Comparison of ENCODE assay signal across 13 cellular contexts in the genomic region with DNA sequence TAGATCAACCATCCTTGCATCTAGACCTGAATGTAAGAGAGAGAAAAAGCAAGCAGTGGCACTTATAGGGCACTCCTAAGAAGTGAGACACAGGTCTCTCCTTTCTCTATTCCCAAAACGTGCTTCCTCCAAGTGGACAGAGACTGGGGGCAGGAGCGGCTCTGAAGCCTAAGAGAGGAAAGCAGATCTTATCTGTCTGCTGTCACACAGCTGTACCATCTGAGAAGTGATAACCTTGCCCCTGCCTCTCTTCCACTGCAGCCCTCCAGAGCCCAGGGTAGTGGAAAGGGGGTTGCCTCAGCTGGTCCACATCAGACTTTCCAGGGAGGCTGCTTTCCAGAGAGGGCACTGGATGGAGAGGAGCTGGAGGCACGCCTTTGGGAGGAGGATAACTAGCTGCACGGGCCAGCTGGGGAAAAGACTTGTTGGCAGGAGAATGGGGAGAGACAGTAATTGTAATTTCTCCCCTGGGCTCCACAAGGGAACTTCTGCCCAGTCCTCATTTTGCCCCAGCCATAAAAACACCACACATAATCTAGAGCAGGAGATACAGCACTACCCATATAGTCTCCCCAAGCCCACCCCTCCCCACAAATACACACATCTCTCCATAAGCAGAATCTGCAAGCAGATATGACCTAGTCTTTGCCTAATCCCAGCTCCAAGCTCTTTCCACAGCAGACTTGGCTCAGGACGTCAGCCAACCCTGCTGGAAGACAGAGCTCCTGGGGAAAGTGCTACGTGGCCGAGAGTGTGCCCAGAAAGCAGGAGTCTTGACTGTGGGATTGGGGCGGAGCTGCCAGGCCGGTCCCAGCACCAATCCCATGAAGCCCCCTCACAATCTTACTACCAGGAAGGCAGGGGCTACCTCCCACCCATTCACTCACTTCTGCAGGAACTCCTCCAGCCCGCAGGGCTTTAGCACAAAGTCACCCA. TPM values are rescaled to one million over a fixed set of nuclear protein-coding genes. Genes with fewer than 3 reads are reported as not detected.
A peak's percentile ranks its signal among the peaks of the same experiment; 100 is the strongest.
DNase-seq lines count a peak whose midpoint lies in the region; ATAC-seq and TF ChIP-seq lines count a peak whose summit lies in the region.
"Had no signal": no experiment of that assay in that cellular context is flagged by ENCODE, and none has a peak within 500 bp of the region (broad histone marks: within the 10 kb centered on the region; RNA-seq: fewer than 3 reads in every experiment).

No MANE protein-coding gene starts in this region.

- H3K36me3 ChIP-seq in muscle layer of duodenum (ENCODE audit: control insufficient read depth in 1 of 2, insufficient read depth in 2 of 2, low read length in 2 of 2) = peaks cover 29 to 44% of the 10 kb centered on the region in 2 donors
- H3K36me3 ChIP-seq in upper lobe of right lung = peaks cover 36% of the 10 kb centered on the region

- ATAC-seq in upper lobe of right lung (no peak), HG03196 (IDR thresholded peaks at IDR 0.05; ENCODE audit: unreplicated experiment) (no peak)

- DNase-seq in activated naive CD4-positive, alpha-beta T cell treated with Interleukin-2 at 50 U/mL for 16 hours = no peak
- DNase-seq in upper lobe of right lung (no peak), dermis blood vessel endothelial cell (no peak), HUDEP-2 (lab: John Stamatoyannopoulos, UW; ENCODE audit: unreplicated experiment in 76 of 76) (no peak)
- DNase-seq: activated CD8-positive, alpha-beta memory T cell treated with anti-CD3 and anti-CD28 coated beads for 24 hours; AML-193; NCI-H226; SHP77 treated with DMSO at 0.1 percent for 48 hours had no signal

- H3K36me3 Mint-ChIP-seq in activated naive CD4-positive, alpha-beta T cell treated with anti-CD3 and anti-CD28 coated beads, Interleukin-2, amount 50 U/mL, for 24 hours = peaks cover 10% of the 10 kb centered on the region

- H3K4me1 ChIP-seq in muscle layer of duodenum (ENCODE audit: control insufficient read depth in 1 of 2, insufficient read depth in 2 of 2, low read length in 2 of 2) (peaks cover 13 to 32% of the 10 kb centered on the region in 2 donors), upper lobe of right lung (peaks cover 67% of the 10 kb centered on the region)

- H3K27me3 ChIP-seq in muscle layer of duodenum (ENCODE audit: low read depth, low read length) = no peaks in the 10 kb centered on the region
- no peaks in the 10 kb centered on the region for H3K27me3 ChIP-seq in upper lobe of right lung

- no peak overlapping the region for H3K4me3 Mint-ChIP-seq in activated naive CD4-positive, alpha-beta T cell treated with anti-CD3 and anti-CD28 coated beads, Interleukin-2, amount 50 U/mL, for 24 hours

- no peaks in the 10 kb centered on the region for H3K9me3 ChIP-seq in muscle layer of duodenum (ENCODE audit: control insufficient read depth in 1 of 2, low read length in 2 of 2)
- H3K9me3 ChIP-seq in upper lobe of right lung = no peaks in the 10 kb centered on the region

- peak overlapping the region; percentile 13 for H3K27ac Mint-ChIP-seq in activated naive CD4-positive, alpha-beta T cell treated with anti-CD3 and anti-CD28 coated beads, Interleukin-2, amount 50 U/mL, for 24 hours
- H3K27ac Mint-ChIP-seq: progenitor cell of endocrine pancreas had no signal

- peak overlapping the region; percentile 98 for H3K27ac ChIP-seq in cingulate gyrus (ENCODE audit: low read depth, low read length)
- peak overlapping the region; percentile 57 for H3K27ac ChIP-seq in muscle layer of duodenum (ENCODE audit: low read length)
- H3K27ac ChIP-seq in upper lobe of right lung = peak overlapping the region; percentile 67

- intact Hi-C loops in upper lobe of right lung (cut with DNase I) = no loop called here

- H3K27me3 Mint-ChIP-seq in activated naive CD4-positive, alpha-beta T cell treated with anti-CD3 and anti-CD28 coated beads, Interleukin-2, amount 50 U/mL, for 24 hours = no peaks in the 10 kb centered on the region
- H3K27me3 Mint-ChIP-seq: progenitor cell of endocrine pancreas had no signal

- peaks cover 50% of the 10 kb centered on the region for H3K4me1 Mint-ChIP-seq in activated naive CD4-positive, alpha-beta T cell treated with anti-CD3 and anti-CD28 coated beads, Interleukin-2, amount 50 U/mL, for 24 hours

- no peak overlapping the region for H3K4me3 ChIP-seq in muscle layer of duodenum (ENCODE audit: low read depth in 1 of 2, low read length in 2 of 2)
- H3K4me3 ChIP-seq in upper lobe of right lung = no peak overlapping the region

- no peaks in the 10 kb centered on the region for H3K9me3 Mint-ChIP-seq in activated naive CD4-positive, alpha-beta T cell treated with anti-CD3 and anti-CD28 coated beads, Interleukin-2, amount 50 U/mL, for 24 hours

- no peak for TF ChIP-seq CTCF in upper lobe of right lung (IDR thresholded peaks at IDR 0.05)

RNA-seq across cellular contexts. Expression of a gene that starts 31.2 kb away (rescaled TPM):
- total RNA-seq in upper lobe of right lung (47.3 TPM), dermis blood vessel endothelial cell (29.3 and 37.3 TPM in 2 replicates)

RNA-seq across cellular contexts. Expression of a gene that starts 51.8 kb away (rescaled TPM):
- total RNA-seq in upper lobe of right lung = 47.7 TPM
- 28.2 and 37.0 TPM in 2 replicates for total RNA-seq in dermis blood vessel endothelial cell

RNA-seq across cellular contexts. Expression of a gene that starts 52.8 kb away (rescaled TPM):
- total RNA-seq in upper lobe of right lung (84.5 TPM), dermis blood vessel endothelial cell (19.3 and 30.8 TPM in 2 replicates)
